In genomic region chr12:63940295-63940997, GRCh38 we compare ENCODE assay signal across 13 cellular contexts.
DNase-seq lines count a peak whose midpoint lies in the region; ATAC-seq and TF ChIP-seq lines count a peak whose summit lies in the region.
"Had no signal": no experiment of that assay in that cellular context is flagged by ENCODE, and none has a peak within 500 bp of the region (broad histone marks: within the 10 kb centered on the region; RNA-seq: fewer than 3 reads in every experiment).

No MANE protein-coding gene starts in this region.

- H3K9me3 ChIP-seq in right atrium auricular region = no peaks in the 10 kb centered on the region
- H3K9me3 ChIP-seq in tibial nerve = no peaks in the 10 kb centered on the region
- H3K9me3 ChIP-seq in OCI-LY7 (ENCODE audit: low read length) = no peaks in the 10 kb centered on the region
- H3K9me3 ChIP-seq: lower lobe of right lung had no signal

- H3K36me3 ChIP-seq in right atrium auricular region = no peaks in the 10 kb centered on the region
- no peaks in the 10 kb centered on the region for H3K36me3 ChIP-seq in tibial nerve
- no peaks in the 10 kb centered on the region for H3K36me3 ChIP-seq in OCI-LY7 (ENCODE audit: insufficient read depth, low read length)
- H3K36me3 ChIP-seq: lower lobe of right lung had no signal

- H4K20me1 ChIP-seq in OCI-LY7 (ENCODE audit: insufficient read depth, low read length) = no peaks in the 10 kb centered on the region

- H3K27ac ChIP-seq in right atrium auricular region (no peak overlapping the region), tibial nerve (peak overlapping the region in 3 of 4 donors; percentile 51 to 73 (median 53)), OCI-LY7 (ENCODE audit: low read depth, low read length, poor library complexity, severe bottlenecking) (no peak overlapping the region)
- H3K27ac ChIP-seq: lower lobe of right lung had no signal

- H3K79me2 ChIP-seq in OCI-LY7 (ENCODE audit: insufficient read depth, low read depth, low read length) = no peaks in the 10 kb centered on the region

- H3K27me3 ChIP-seq in right atrium auricular region (no peaks in the 10 kb centered on the region), tibial nerve (no peaks in the 10 kb centered on the region)

- DNase-seq in Right ventricle myocardium superior = no peak
- no peak for DNase-seq in right atrium auricular region (ENCODE audit: low spot score)
- DNase-seq in SK-MEL-5 (ENCODE audit: low read depth, low spot score) = peak; percentile 91
- no peak for DNase-seq in left ventricle myocardium superior
- DNase-seq in tibial nerve (ENCODE audit: low spot score in 2 of 2) = no peak
- DNase-seq in HPDE6-E6E7 (ENCODE audit: extremely low spot score) = no peak
- no peak for DNase-seq in OCI-LY7 (ENCODE audit: low spot score)
- no peak for DNase-seq in activated CD4-positive, alpha-beta T cell treated with anti-CD3 and anti-CD28 coated beads for 1 hour
- DNase-seq: activated T-cell treated with anti-CD3 and anti-CD28 coated beads, Interleukin-2, amount 50 U/mL, for 72 hours; GDM1; GOT3; KG1; lower lobe of right lung had no signal

- H3K4me2 ChIP-seq in OCI-LY7 (ENCODE audit: low read length) = no peak overlapping the region

- ATAC-seq in Right ventricle myocardium superior (ENCODE audit: poor library complexity) (peak; percentile 14), left ventricle myocardium superior (peak; percentile 53)
- ATAC-seq: activated T-cell treated with anti-CD3 and anti-CD28 coated beads, Interleukin-2, amount 50 U/mL, for 72 hours had no signal

- in situ Hi-C loops in SK-MEL-5 (cut with HindIII; ENCODE audit: low pct_unique_long_range_greater_than_20kb, low sequenced_read_pairs) = no loop called here

- TF ChIP-seq EP300 in tibial nerve (IDR thresholded peaks at IDR 0.05) = no peak

- CTCF ChIA-PET in OCI-LY7 (lab: Charles Lee; ENCODE audit: unreplicated experiment) = no interaction called here

- no peaks in the 10 kb centered on the region for H3K9me2 ChIP-seq in OCI-LY7 (ENCODE audit: insufficient read depth, low read length)

- BruUV-seq in OCI-LY7 (replicated peaks; lab: Mats Ljungman, UMichigan) = no TSS peak

- no peak overlapping the region for H2AFZ ChIP-seq in OCI-LY7 (ENCODE audit: low read length)

- intact Hi-C loops in Right ventricle myocardium superior (cut with DNase I) = no loop called here
- intact Hi-C loops in left ventricle myocardium superior (cut with micrococcal nuclease) = no loop called here
- intact Hi-C loops in OCI-LY7 (cut with micrococcal nuclease; ENCODE audit: unreplicated experiment) = no loop called here

- WGBS in tibial nerve, 2 donors = 47 to 48% methylated on average over 7 of the region's 7 CpGs

- POLR2A ChIA-PET in OCI-LY7 (lab: Charles Lee) = interaction anchor here (0.7 to 1.1 kb wide), 4 partner anchors 13 to 530 kb away, joined by 3 to 5 read pairs (median 4); no protein-coding TSS in a partner anchor

- TF ChIP-seq POLR2A in tibial nerve (IDR thresholded peaks at IDR 0.05) = no peak

- H3K4me1 ChIP-seq in right atrium auricular region (peaks cover 0 to 12% of the 10 kb centered on the region in 2 donors), tibial nerve (peaks cover 0 to 43% (median 18%) of the 10 kb centered on the region in 4 donors), OCI-LY7 (ENCODE audit: insufficient read depth, low read length, poor library complexity, severe bottlenecking) (no peaks in the 10 kb centered on the region)

- TF ChIP-seq CTCF in right atrium auricular region (IDR thresholded peaks at IDR 0.05) (no peak), tibial nerve (IDR thresholded peaks at IDR 0.05) (no peak), OCI-LY7 (conservative IDR thresholded peaks at IDR 0.05; ENCODE audit: low read length) (no peak)

- no peak overlapping the region for H3K4me3 ChIP-seq in right atrium auricular region
- H3K4me3 ChIP-seq in tibial nerve = no peak overlapping the region
- no peak overlapping the region for H3K4me3 ChIP-seq in OCI-LY7 (ENCODE audit: low read depth, low read length, poor library complexity, severe bottlenecking)
- H3K4me3 ChIP-seq: lower lobe of right lung had no signal

Comparison
In these comparisons a context has a peak if more than half of its experiments do, and no peak if none do; other contexts are left out.
1. H3K27ac ChIP-seq: peak in tibial nerve (3 of 4); none in right atrium auricular region (0 of 2) and OCI-LY7 (single experiment).